ENCODE assay signal across 15 cellular contexts in the genomic region with DNA sequence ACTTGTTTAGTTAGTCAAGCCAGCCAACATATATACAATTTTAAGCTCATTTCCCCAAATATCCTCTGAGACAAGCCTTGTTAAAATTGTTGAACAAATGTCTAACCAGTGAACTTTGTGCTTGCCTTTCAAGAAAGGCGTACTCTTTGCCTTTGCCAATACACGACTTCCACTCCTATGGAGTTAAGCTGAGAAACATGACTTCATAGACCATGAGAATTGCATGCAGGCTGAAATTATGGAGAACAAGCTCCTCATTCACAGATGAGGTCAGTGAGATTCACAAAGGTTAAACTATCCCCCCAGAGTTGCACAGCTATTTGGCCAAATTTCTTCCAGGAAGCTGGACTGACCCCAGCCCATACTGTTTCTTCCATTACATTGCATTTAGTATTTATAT.
"Had no signal": no experiment of that assay in that cellular context is flagged by ENCODE, and none has a peak within 500 bp of the region (broad histone marks: within the 10 kb centered on the region; RNA-seq: fewer than 3 reads in every experiment).

No MANE protein-coding gene starts in this region.

- H3K9me3 ChIP-seq: esophagus muscularis mucosa, heart right ventricle had no signal

- H3K4me3 ChIP-seq: esophagus muscularis mucosa, heart right ventricle, smooth muscle cell had no signal

- H3K27me3 ChIP-seq: esophagus muscularis mucosa, heart right ventricle had no signal

- H3K4me1 ChIP-seq: esophagus muscularis mucosa had no signal

- H3K36me3 ChIP-seq: esophagus muscularis mucosa, heart right ventricle had no signal

- DNase-seq: activated B cell treated with CpG ODN at 0.5 μM for 24 hours; activated CD4-positive, alpha-beta memory T cell treated with anti-CD3 and anti-CD28 coated beads for 36 hours; activated CD4-positive, alpha-beta T cell treated with anti-CD3 and anti-CD28 coated beads for 4 hours; activated T-cell treated with anti-CD3 and anti-CD28 coated beads for 4 hours; cerebellar nuclear complex; cortex of kidney; effector CD8-positive, alpha-beta T cell; heart right ventricle; kidney glomerular epithelial cell; left ventricle myocardium superior; naive thymus-derived CD4-positive, alpha-beta T cell; stimulated activated CD4-positive, alpha-beta T cell treated with anti-CD3 and anti-CD28 coated beads, Interleukin-4, amount 100 ng/mL, for 1 hour had no signal

- H3K27ac ChIP-seq: esophagus muscularis mucosa had no signal

- ATAC-seq: stimulated activated effector memory CD8-positive, alpha-beta T cell treated with anti-CD3 and anti-CD28 coated beads, Interleukin-12 subunit alpha, Interleukin-12 subunit beta, amount 100 ng/mL, for 72 hours had no signal

- H3K4me2 ChIP-seq: smooth muscle cell had no signal
